8 cellular contexts compared by ENCODE assay signal in genomic region chr20:63980806-63981728, GRCh38. TPM values are rescaled to one million over a fixed set of nuclear protein-coding genes. Genes with fewer than 3 reads are reported as not detected.
DNase-seq lines count a peak whose midpoint lies in the region; ATAC-seq and TF ChIP-seq lines count a peak whose summit lies in the region.

TSS of gene PRPF6 (plus strand) at chr20:63981132. CDS start at chr20:63981246, 114 bp downstream.

- intact Hi-C loops in left cardiac atrium (cut with DNase I): loop anchor here in 1 of 2 donors (5.0 kb wide), 1 partner anchor 76 kb away; no protein-coding TSS in a partner anchor

- peak; percentile 98 for DNase-seq in NCI-H146 (lab: John Stamatoyannopoulos, UW)
- DNase-seq in T-helper 1 cell: peak; percentile 90 to 97 (median 93)
- peak; percentile 91 for DNase-seq in amniotic epithelial cell (ENCODE audit: low read depth)
- peak; percentile 96 for DNase-seq in left cardiac atrium
- peak; percentile 88 for DNase-seq in progenitor cell of endocrine pancreas (ENCODE audit: low spot score, unreplicated experiment)
- DNase-seq in ureter (ENCODE audit: low spot score): peak; percentile 95

- no peaks in the 10 kb centered on the region for H3K27me3 Mint-ChIP-seq in progenitor cell of endocrine pancreas

- H3K9me3 Mint-ChIP-seq in progenitor cell of endocrine pancreas (ENCODE audit: low read depth): no peaks in the 10 kb centered on the region

- peaks cover 24% of the 10 kb centered on the region for H3K4me1 Mint-ChIP-seq in progenitor cell of endocrine pancreas (ENCODE audit: low read depth)

- peak within 1 kb of the TSS; percentile 97 for H3K27ac Mint-ChIP-seq in progenitor cell of endocrine pancreas

- ATAC-seq in HG02840 (IDR thresholded peaks at IDR 0.05; ENCODE audit: low FRiP score, unreplicated experiment): peak; percentile 57
- ATAC-seq in left cardiac atrium: peak; percentile 91 to 92

- H3K36me3 Mint-ChIP-seq in progenitor cell of endocrine pancreas (ENCODE audit: insufficient read depth): peaks cover 18% of the 10 kb centered on the region

- H3K4me3 Mint-ChIP-seq in progenitor cell of endocrine pancreas (ENCODE audit: low read depth): peak within 1 kb of the TSS; percentile 91

- peak within 1 kb of the TSS; percentile 79 for H3K4me3 ChIP-seq in GM12875 (ENCODE audit: low read depth, low read length)

- peak; percentile 93 for TF ChIP-seq CTCF in GM12875 (IDR thresholded peaks at IDR 0.05; ENCODE audit: borderline replicate concordance, insufficient read depth, low read depth, low read length)
- TF ChIP-seq CTCF in progenitor cell of endocrine pancreas (IDR thresholded peaks at IDR 0.05; ENCODE audit: unreplicated experiment): peak; percentile 81

RNA-seq across cellular contexts. Expression of gene PRPF6, which starts in this region (rescaled TPM):
- total RNA-seq in left cardiac atrium (10 to 100 TPM; 38.8 to 43.9 TPM), progenitor cell of endocrine pancreas (74.7 and 76.4 TPM in 2 replicates), ureter (75.0 TPM)

Comparison
In these comparisons a context has a peak if more than half of its experiments do, and no peak if none do; other contexts are left out.
1. Peak in every context shown above with its lines: DNase-seq, ATAC-seq and H3K4me3 ChIP-seq.